16 cellular contexts compared by ENCODE assay signal in genomic region chr11:106875013-106875412, GRCh38.
DNase-seq lines count a peak whose midpoint lies in the region; ATAC-seq, FAIRE-seq and TF ChIP-seq lines count a peak whose summit lies in the region.
"Had no signal": no experiment of that assay in that cellular context is flagged by ENCODE, and none has a peak within 500 bp of the region (broad histone marks: within the 10 kb centered on the region; RNA-seq: fewer than 3 reads in every experiment).

No MANE protein-coding gene starts in this region.

- BruUV-seq in IMR-90 (replicated peaks; lab: Mats Ljungman, UMichigan), result no TSS peak

- intact Hi-C loops in IMR-90 (cut with micrococcal nuclease) (no loop called here), left lung (cut with DNase I) (no loop called here), kidney (cut with DNase I) (no loop called here)

- no peak for TF ChIP-seq RAD21 in IMR-90 (IDR thresholded peaks at IDR 0.05; ENCODE audit: low read length)

- no peak overlapping the region for H3K14ac ChIP-seq in IMR-90 (replicated peaks; ENCODE audit: low read depth, low read length)

- DNase-seq in IMR-90 (no peak), adipocyte (ENCODE audit: low read depth) (peak; percentile 62), dedifferentiated amniotic fluid mesenchymal stem cell (ENCODE audit: extremely low spot score) (peak; percentile 15), left lung (no peak), NCI-H1417 treated with DMSO at 0.1 percent for 48 hours (lab: John Stamatoyannopoulos, UW) (no peak), ureter (ENCODE audit: low spot score) (no peak), kidney (no peak)
- DNase-seq: CD8-positive, alpha-beta memory T cell; EL; NCI-H1048; NCI-H1694; NCI-H82; SIG-M5 had no signal

- in situ Hi-C loops in IMR-90 (cut with MboI; ENCODE audit: low sequenced_read_pairs), result no loop called here

- H3K4me2 ChIP-seq in IMR-90 (ENCODE audit: low read depth, low read length), result no peak overlapping the region
- H3K4me2 ChIP-seq: BLaER1 had no signal

- no peak overlapping the region for H2BK120ac ChIP-seq in IMR-90 (ENCODE audit: low read depth, low read length)

- H3K36me3 ChIP-seq in IMR-90 (ENCODE audit: control insufficient read depth, insufficient read depth, low read length) (no peaks in the 10 kb centered on the region), adipocyte (ENCODE audit: control insufficient read depth, insufficient read depth, low read length, severe bottlenecking) (no peaks in the 10 kb centered on the region), left lung (no peaks in the 10 kb centered on the region), kidney (ENCODE audit: control insufficient read depth in 1 of 2, insufficient read depth in 2 of 2, low read length in 2 of 2) (no peaks in the 10 kb centered on the region)
- H3K36me3 ChIP-seq: BLaER1, HAP-1 had no signal

- H4K20me1 ChIP-seq in IMR-90 (ENCODE audit: insufficient read depth, low read length), result no peaks in the 10 kb centered on the region
- H4K20me1 ChIP-seq: BLaER1 had no signal

- no peak for TF ChIP-seq POLR2A in IMR-90 (IDR thresholded peaks at IDR 0.05; ENCODE audit: low read depth, low read length)

- no peak overlapping the region for H2BK20ac ChIP-seq in IMR-90 (ENCODE audit: low read depth, low read length)

- no peak overlapping the region for H2AK5ac ChIP-seq in IMR-90 (ENCODE audit: low read depth, low read length)

- H2AK9ac ChIP-seq in IMR-90 (replicated peaks; ENCODE audit: low read depth, low read length, poor library complexity), result no peak overlapping the region

- CTCF ChIA-PET in IMR-90 (lab: Yijun Ruan, JAX), result no interaction called here

- H3K27ac ChIP-seq in IMR-90 (ENCODE audit: insufficient read depth, low read length) (no peak overlapping the region), left lung (no peak overlapping the region), kidney (ENCODE audit: low read depth in 2 of 2, low read length in 2 of 2) (no peak overlapping the region)
- H3K27ac ChIP-seq: BLaER1 had no signal

- no peak overlapping the region for H2AFZ ChIP-seq in IMR-90 (replicated peaks; ENCODE audit: low read length, poor library complexity)

- no peak overlapping the region for H4K5ac ChIP-seq in IMR-90 (ENCODE audit: low read depth, low read length)

- H3K4ac ChIP-seq in IMR-90 (ENCODE audit: low read depth, low read length), result no peak overlapping the region

- H3K9me1 ChIP-seq in IMR-90 (ENCODE audit: insufficient read depth, low read length), result no peaks in the 10 kb centered on the region

- FAIRE-seq in kidney (lab: Jason Lieb, UNC), result no peak

- no peak overlapping the region for H2BK5ac ChIP-seq in IMR-90 (ENCODE audit: low read depth, low read length, poor library complexity, severe bottlenecking)

- H3K9me3 ChIP-seq in IMR-90 (ENCODE audit: control insufficient read depth, insufficient read depth, low read length) (no peaks in the 10 kb centered on the region), adipocyte (ENCODE audit: control insufficient read depth, low read length) (no peaks in the 10 kb centered on the region), left lung (peaks cover 0 to 2% of the 10 kb centered on the region in 2 donors), kidney (ENCODE audit: control insufficient read depth in 1 of 2, low read length in 2 of 2) (no peaks in the 10 kb centered on the region)
- H3K9me3 ChIP-seq: BLaER1, HAP-1 had no signal

- H3K27me3 ChIP-seq in IMR-90 (ENCODE audit: control insufficient read depth, insufficient read depth, low read length), result no peaks in the 10 kb centered on the region
- H3K27me3 ChIP-seq in adipocyte (replicated peaks; ENCODE audit: control insufficient read depth, insufficient read depth, low read length), result no peaks in the 10 kb centered on the region
- H3K27me3 ChIP-seq in left lung, result no peaks in the 10 kb centered on the region
- H3K27me3 ChIP-seq: BLaER1 had no signal

- POLR2A ChIA-PET in IMR-90 (lab: Charles Lee; ENCODE audit: unreplicated experiment), result no interaction called here

- H3K9ac ChIP-seq in IMR-90 (ENCODE audit: low read depth, low read length), result no peak overlapping the region
- no peak overlapping the region for H3K9ac ChIP-seq in adipocyte (ENCODE audit: low read length)
- H3K9ac ChIP-seq in kidney (ENCODE audit: low read length in 2 of 2), result no peak overlapping the region
- H3K9ac ChIP-seq: BLaER1 had no signal

- H3K79me1 ChIP-seq in IMR-90 (ENCODE audit: low read depth in 1 of 2, low read length in 2 of 2), result no peaks in the 10 kb centered on the region

- no peak overlapping the region for H4K91ac ChIP-seq in IMR-90 (ENCODE audit: insufficient read depth, low read depth, low read length)

- TF ChIP-seq CTCF in IMR-90 (conservative IDR thresholded peaks at IDR 0.05; ENCODE audit: low read depth, low read length), result no peak
- TF ChIP-seq CTCF in left lung (IDR thresholded peaks at IDR 0.05), result no peak
- no peak for TF ChIP-seq CTCF in kidney (IDR thresholded peaks at IDR 0.05; ENCODE audit: borderline replicate concordance, extremely low read depth, insufficient read depth)

- no peak overlapping the region for H2BK15ac ChIP-seq in IMR-90 (ENCODE audit: low read depth, low read length)

- no peak overlapping the region for H3K18ac ChIP-seq in IMR-90 (ENCODE audit: low read depth, low read length)

- H3K4me1 ChIP-seq in IMR-90 (ENCODE audit: control insufficient read depth, insufficient read depth, low read length) (no peaks in the 10 kb centered on the region), adipocyte (ENCODE audit: control insufficient read depth, insufficient read depth, low read length) (peaks cover 6% of the 10 kb centered on the region), left lung (no peaks in the 10 kb centered on the region), kidney (ENCODE audit: control insufficient read depth in 1 of 2, insufficient read depth in 1 of 2, low read depth in 1 of 2, low read length in 2 of 2) (no peaks in the 10 kb centered on the region)
- H3K4me1 ChIP-seq: BLaER1, HAP-1 had no signal

- H4K8ac ChIP-seq in IMR-90 (ENCODE audit: low read depth in 2 of 2, low read length in 2 of 2), result no peak overlapping the region

- H3K23ac ChIP-seq in IMR-90 (ENCODE audit: low read depth, low read length), result no peak overlapping the region

- H3K56ac ChIP-seq in IMR-90 (ENCODE audit: extremely low read depth, insufficient read depth, low read length), result no peak overlapping the region

- H3K4me3 ChIP-seq in IMR-90 (ENCODE audit: insufficient read depth, low read depth, low read length), result no peak overlapping the region
- no peak overlapping the region for H3K4me3 ChIP-seq in adipocyte (ENCODE audit: low read length)
- no peak overlapping the region for H3K4me3 ChIP-seq in left lung
- no peak overlapping the region for H3K4me3 ChIP-seq in kidney (ENCODE audit: low read length in 2 of 2)
- H3K4me3 ChIP-seq: BLaER1, HAP-1 had no signal

- ATAC-seq in IMR-90 (ENCODE audit: low read depth) (no peak), left lung (peak; percentile 31), GM19397 (IDR thresholded peaks at IDR 0.05; ENCODE audit: unreplicated experiment) (no peak)

- dilution Hi-C loops in IMR-90 (cut with HindIII; ENCODE audit: low sequenced_read_pairs, unreplicated experiment), result no loop called here

TF ChIP-seq in IMR-90, 13 proteins besides CTCF, POLR2A, EP300 and RAD21:
- no peak for TF ChIP-seq CEBPB (IDR thresholded peaks at IDR 0.05; ENCODE audit: low read depth, low read length)
- TF ChIP-seq RFX5 (IDR thresholded peaks at IDR 0.05; ENCODE audit: low read depth, low read length), result no peak
- no peak for TF ChIP-seq ELK1 (IDR thresholded peaks at IDR 0.05; ENCODE audit: borderline replicate concordance, low read depth, low read length)
- TF ChIP-seq MAFK (IDR thresholded peaks at IDR 0.05; ENCODE audit: low read depth, low read length), result peak; percentile 54; the same call in 1 of the 2 replicates
- peak; percentile 90 for TF ChIP-seq NFE2L2 (IDR thresholded peaks at IDR 0.05; ENCODE audit: low read depth, low read length)

Comparison
In these comparisons a context has a peak if more than half of its experiments do, and no peak if none do; other contexts are left out.
1. DNase-seq: peak in adipocyte (single experiment) and dedifferentiated amniotic fluid mesenchymal stem cell (single experiment); none in IMR-90 (single experiment), left lung (0 of 2), NCI-H1417 treated with DMSO at 0.1 percent for 48 hours (single experiment), ureter (single experiment) and kidney (single experiment).